Comparison of ENCODE assay signal across 8 cellular contexts in genomic region chr20:4082406-4083102, GRCh38.
DNase-seq lines count a peak whose midpoint lies in the region; ATAC-seq, FAIRE-seq and TF ChIP-seq lines count a peak whose summit lies in the region.

No MANE protein-coding gene starts in this region.

- H3K9ac ChIP-seq in kidney (ENCODE audit: low read length in 2 of 2) = no peak overlapping the region

- H3K9me3 Mint-ChIP-seq in activated CD4-positive, alpha-beta T cell treated with anti-CD3 and anti-CD28 coated beads, Interleukin-2, amount 10 ng/mL, durations not matched to agents 7 days and 5 days = peaks cover 8% of the 10 kb centered on the region

- peaks cover 59% of the 10 kb centered on the region for H3K4me1 Mint-ChIP-seq in activated CD4-positive, alpha-beta T cell treated with anti-CD3 and anti-CD28 coated beads, Interleukin-2, amount 10 ng/mL, durations not matched to agents 7 days and 5 days

- POLR2A ChIA-PET in activated CD4-positive, alpha-beta T cell treated with anti-CD3 and anti-CD28 coated beads, Interleukin-2, amount 10 ng/mL, durations not matched to agents 7 days and 5 days (lab: Charles Lee) = interaction anchor here (2.1 kb wide), 1 partner anchor 69 kb away, joined by 5 read pairs; no protein-coding TSS in a partner anchor

- no peaks in the 10 kb centered on the region for H3K36me3 ChIP-seq in esophagus squamous epithelium
- no peaks in the 10 kb centered on the region for H3K36me3 ChIP-seq in neutrophil
- H3K36me3 ChIP-seq in gastroesophageal sphincter = no peaks in the 10 kb centered on the region
- H3K36me3 ChIP-seq in kidney (ENCODE audit: control insufficient read depth in 1 of 2, insufficient read depth in 2 of 2, low read length in 2 of 2) = no peaks in the 10 kb centered on the region

- H3K27me3 ChIP-seq in esophagus squamous epithelium = no peaks in the 10 kb centered on the region
- H3K27me3 ChIP-seq in neutrophil = no peaks in the 10 kb centered on the region
- H3K27me3 ChIP-seq in gastroesophageal sphincter = no peaks in the 10 kb centered on the region

- intact Hi-C loops in esophagus squamous epithelium (cut with DNase I) = loop anchor here (5.0 to 10.0 kb wide), 2 partner anchors 65 to 408 kb away; partner anchors contain the start of gene RNF24
- intact Hi-C loops in kidney (cut with DNase I) = no loop called here

- H3K36me3 Mint-ChIP-seq in activated CD4-positive, alpha-beta T cell treated with anti-CD3 and anti-CD28 coated beads, Interleukin-2, amount 10 ng/mL, durations not matched to agents 7 days and 5 days (ENCODE audit: low read depth) = peaks cover 16% of the 10 kb centered on the region

- whole genome bisulfite sequencing in esophagus squamous epithelium, 2 donors = 51 to 62% methylated on average over 3 of the region's 8 CpGs
- 68 to 100% methylated on average over 1 to 2 of the region's 8 CpGs for WGBS in gastroesophageal sphincter (ENCODE audit: low coverage in 1 of 2), 2 donors

- no peaks in the 10 kb centered on the region for H3K27me3 Mint-ChIP-seq in activated CD4-positive, alpha-beta T cell treated with anti-CD3 and anti-CD28 coated beads, Interleukin-2, amount 10 ng/mL, durations not matched to agents 7 days and 5 days

- no peaks in the 10 kb centered on the region for H3K9me3 ChIP-seq in esophagus squamous epithelium
- H3K9me3 ChIP-seq in neutrophil = no peaks in the 10 kb centered on the region
- no peaks in the 10 kb centered on the region for H3K9me3 ChIP-seq in gastroesophageal sphincter
- H3K9me3 ChIP-seq in kidney (ENCODE audit: control insufficient read depth in 1 of 2, low read length in 2 of 2) = no peaks in the 10 kb centered on the region

- H3K4me3 Mint-ChIP-seq in activated CD4-positive, alpha-beta T cell treated with anti-CD3 and anti-CD28 coated beads, Interleukin-2, amount 10 ng/mL, durations not matched to agents 7 days and 5 days = peak overlapping the region; percentile 39

- ATAC-seq in gastroesophageal sphincter = no peak

- DNase-seq in GM19240 (ENCODE audit: insufficient read length, low spot score) (peak; percentile 10), Kasumi-1 (lab: John Stamatoyannopoulos, UW) (peak; percentile 94 to 95), esophagus squamous epithelium (lab: John Stamatoyannopoulos, UW) (no peak), NCI-H526 treated with DMSO at 0.1 percent for 48 hours (lab: John Stamatoyannopoulos, UW) (no peak), kidney (no peak)
- DNase-seq in activated CD4-positive, alpha-beta T cell treated with anti-CD3 and anti-CD28 coated beads, Interleukin-2, amount 10 ng/mL, durations not matched to agents 7 days and 5 days = peak; percentile 73

- TF ChIP-seq POLR2A in esophagus squamous epithelium (IDR thresholded peaks at IDR 0.05) (no peak), gastroesophageal sphincter (IDR thresholded peaks at IDR 0.05) (no peak)

- TF ChIP-seq EP300 in gastroesophageal sphincter (IDR thresholded peaks at IDR 0.05) = no peak

- CTCF ChIA-PET in activated CD4-positive, alpha-beta T cell treated with anti-CD3 and anti-CD28 coated beads, Interleukin-2, amount 10 ng/mL, durations not matched to agents 7 days and 5 days (lab: Charles Lee) = interaction anchor here (0.7 kb wide), 1 partner anchor 10 kb away, joined by 3 read pairs; no protein-coding TSS in a partner anchor

- peak overlapping the region; percentile 95 for H3K27ac Mint-ChIP-seq in activated CD4-positive, alpha-beta T cell treated with anti-CD3 and anti-CD28 coated beads, Interleukin-2, amount 10 ng/mL, durations not matched to agents 7 days and 5 days

- H3K4me1 ChIP-seq in esophagus squamous epithelium (peaks cover 0 to 32% (median 11%) of the 10 kb centered on the region in 3 donors), neutrophil (ENCODE audit: control insufficient read depth in 1 of 2, insufficient read depth in 1 of 2, low read depth in 1 of 2, low read length in 1 of 2) (peaks cover 62 to 65% of the 10 kb centered on the region in 2 experiments), gastroesophageal sphincter (peaks cover 0 to 25% (median 3%) of the 10 kb centered on the region in 3 donors), kidney (ENCODE audit: control insufficient read depth in 1 of 2, insufficient read depth in 1 of 2, low read depth in 1 of 2, low read length in 2 of 2) (peaks cover 0 to 4% of the 10 kb centered on the region in 2 donors)

- peak overlapping the region in 3 of 4 donors; percentile 24 to 67 (median 43) for H3K27ac ChIP-seq in esophagus squamous epithelium
- peak overlapping the region; percentile 97 for H3K27ac ChIP-seq in neutrophil
- peak overlapping the region in 1 of 4 donors; percentile 57 for H3K27ac ChIP-seq in gastroesophageal sphincter
- H3K27ac ChIP-seq in kidney (ENCODE audit: low read depth in 2 of 2, low read length in 2 of 2) = no peak overlapping the region

- TF ChIP-seq CTCF in esophagus squamous epithelium (IDR thresholded peaks at IDR 0.05) (no peak), neutrophil (IDR thresholded peaks at IDR 0.05) (peak; percentile 41), gastroesophageal sphincter (IDR thresholded peaks at IDR 0.05) (no peak), kidney (IDR thresholded peaks at IDR 0.05; ENCODE audit: borderline replicate concordance, extremely low read depth, insufficient read depth) (no peak)

- no peak for FAIRE-seq in kidney (lab: Jason Lieb, UNC)

- H3K4me3 ChIP-seq in esophagus squamous epithelium (peak overlapping the region in 1 of 4 donors; percentile 22), neutrophil (ENCODE audit: low read depth in 1 of 2, low read length in 1 of 2) (peak overlapping the region; percentile 40 to 48), gastroesophageal sphincter (no peak overlapping the region), kidney (ENCODE audit: low read length in 2 of 2) (no peak overlapping the region)

Comparison
In these comparisons a context has a peak if more than half of its experiments do, and no peak if none do; other contexts are left out.
1. DNase-seq: peak in GM19240 (single experiment), Kasumi-1 (2 of 2) and activated CD4-positive, alpha-beta T cell treated with anti-CD3 and anti-CD28 coated beads, Interleukin-2, amount 10 ng/mL, durations not matched to agents 7 days and 5 days (single experiment); none in esophagus squamous epithelium (single experiment), NCI-H526 treated with DMSO at 0.1 percent for 48 hours (single experiment) and kidney (single experiment).
2. H3K27ac ChIP-seq: peak in esophagus squamous epithelium (3 of 4) and neutrophil (single experiment); none in kidney (0 of 2).
3. H3K4me3 ChIP-seq: peak in neutrophil (2 of 2); none in gastroesophageal sphincter (0 of 2) and kidney (0 of 2).